Comparison of ENCODE assay signal across 8 cellular contexts in the genomic region with DNA sequence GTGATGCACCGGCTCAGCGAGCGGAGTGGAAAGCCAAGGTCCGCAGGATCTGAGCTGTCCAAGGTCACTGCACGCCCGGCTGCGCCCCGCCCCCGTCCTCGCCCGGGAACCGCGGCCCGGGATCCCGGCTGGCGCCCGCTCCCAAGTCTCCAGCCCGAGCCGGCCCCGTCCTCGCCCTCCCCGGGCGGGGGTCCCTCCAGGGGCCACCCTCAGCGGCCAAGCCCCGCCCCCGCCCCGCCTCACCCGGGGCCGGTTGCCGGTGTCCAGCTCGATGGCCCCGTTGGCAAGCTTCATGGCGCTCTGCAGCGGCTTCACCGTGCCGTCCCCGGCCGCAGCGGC. TPM values are rescaled to one million over a fixed set of nuclear protein-coding genes. Genes with fewer than 3 reads are reported as not detected.
DNase-seq lines count a peak whose midpoint lies in the region; ATAC-seq, FAIRE-seq and TF ChIP-seq lines count a peak whose summit lies in the region.

No MANE protein-coding gene starts in this region.

- peak overlapping the region; percentile 97 for H3K4me2 ChIP-seq in GM12878 (ENCODE audit: control insufficient read depth, insufficient read depth)

- FAIRE-seq in HTR-8/SVneo (lab: Jason Lieb, UNC) (no peak), GM12878 (lab: Jason Lieb, UNC) (no peak)

- peak overlapping the region; percentile 55 for H3K9ac ChIP-seq in GM12878 (ENCODE audit: control insufficient read depth, insufficient read depth, low read length)

- no peaks in the 10 kb centered on the region for H3K27me3 ChIP-seq in GM12878 (replicated peaks in 1 of 2; ENCODE audit: control insufficient read depth in 2 of 2, insufficient read depth in 2 of 2, low read length in 1 of 2)

- no TSS peak for BruUV-seq in GM12878 (replicated peaks; lab: Mats Ljungman, UMichigan)

- H3K27ac Mint-ChIP-seq in stimulated activated naive CD8-positive, alpha-beta T cell treated with anti-CD3 and anti-CD28 coated beads, Interleukin-15, amount 100 ng/mL, for 72 hours = peak overlapping the region in 1 of 2 donors; percentile 67

- no peaks in the 10 kb centered on the region for H4K20me1 ChIP-seq in GM12878 (ENCODE audit: control insufficient read depth, insufficient read depth)

- ATAC-seq in GM19452 (IDR thresholded peaks at IDR 0.05; ENCODE audit: unreplicated experiment) = peak; percentile 19
- peak; percentile 8; the same call in 2 of the 3 replicates for ATAC-seq in GM12878
- ATAC-seq in stimulated activated naive CD8-positive, alpha-beta T cell treated with anti-CD3 and anti-CD28 coated beads, Interleukin-15, amount 100 ng/mL, for 72 hours = no peak

- TF ChIP-seq EP300 in GM12878 (IDR thresholded peaks at IDR 0.05; ENCODE audit: borderline replicate concordance in 1 of 2, control insufficient read depth in 1 of 2, low read depth in 2 of 2, low read length in 2 of 2) = no peak

- TF ChIP-seq CTCF in GM12878 (IDR thresholded peaks at IDR 0.05 in 2 of 3, conservative IDR thresholded peaks at IDR 0.05 in 1 of 3; ENCODE audit: control insufficient read depth in 2 of 3, extremely low read depth in 1 of 3, insufficient read depth in 1 of 3, low read depth in 3 of 3, low read length in 3 of 3) = no peak

- H3K4me3 Mint-ChIP-seq in stimulated activated naive CD8-positive, alpha-beta T cell treated with anti-CD3 and anti-CD28 coated beads, Interleukin-15, amount 100 ng/mL, for 72 hours = peak overlapping the region; percentile 81 to 85

- H2AFZ ChIP-seq in GM12878 (ENCODE audit: control insufficient read depth, low read depth, low read length) = peak overlapping the region; percentile 79

- in situ Hi-C loops in GM12878 (cut with MboI) = no loop called here

- no peaks in the 10 kb centered on the region for H3K27me3 Mint-ChIP-seq in stimulated activated naive CD8-positive, alpha-beta T cell treated with anti-CD3 and anti-CD28 coated beads, Interleukin-15, amount 100 ng/mL, for 72 hours

- H3K9me3 ChIP-seq in GM12878 (replicated peaks; ENCODE audit: control insufficient read depth, insufficient read depth, low read length) = no peaks in the 10 kb centered on the region

- peaks cover 24% of the 10 kb centered on the region for H3K79me2 ChIP-seq in GM12878 (ENCODE audit: control insufficient read depth, insufficient read depth, low read length)

- H3K4me1 Mint-ChIP-seq in stimulated activated naive CD8-positive, alpha-beta T cell treated with anti-CD3 and anti-CD28 coated beads, Interleukin-15, amount 100 ng/mL, for 72 hours = peaks cover 61% of the 10 kb centered on the region

- 2% methylated on average over 26 of the region's 39 CpGs for WGBS in GM12878 (ENCODE audit: insufficient coverage, insufficient replicate concordance, low lambda C conversion rate, missing lambda C conversion rate)

- H3K4me1 ChIP-seq in GM12878 (ENCODE audit: control insufficient read depth, insufficient read depth, low read length) = peaks cover 31% of the 10 kb centered on the region

- H3K27ac ChIP-seq in GM12878 (ENCODE audit: control insufficient read depth, insufficient read depth) = peak overlapping the region; percentile 63; the same call in 1 of the 2 replicates

- intact Hi-C loops in GM12878 (cut with micrococcal nuclease; ENCODE audit: unreplicated experiment) = loop anchor here (2.0 kb wide), 1 partner anchor 44 kb away; no protein-coding TSS in a partner anchor

- H3K36me3 ChIP-seq in GM12878 (ENCODE audit: control insufficient read depth in 2 of 2, insufficient read depth in 2 of 2, low read length in 1 of 2) = peaks cover 7 to 11% of the 10 kb centered on the region in 2 experiments; a peak in 3 of 4 replicates

- peak overlapping the region; percentile 93 for H3K4me3 ChIP-seq in GM12878

- POLR2A ChIA-PET in GM12878 (lab: Charles Lee) = interaction anchor here (1.5 kb wide), 1 partner anchor 34 kb away, joined by 6 read pairs; the partner anchor contains the start of gene CDK10

- no peak for TF ChIP-seq RAD21 in GM12878 (IDR thresholded peaks at IDR 0.05; ENCODE audit: insufficient read depth, low read depth, low read length)

- CTCF ChIA-PET in GM12878 (lab: Yijun Ruan, JAX) = interaction anchor here (0.9 to 1.8 kb wide), 2 partner anchors 14 to 20 kb away, joined by 4 to 12 read pairs; no protein-coding TSS in a partner anchor

- RAD21 ChIA-PET in GM12878 (lab: Charles Lee; ENCODE audit: unreplicated experiment) = interaction anchor here (1.0 kb wide), 1 partner anchor 14 kb away, joined by 6 read pairs; no protein-coding TSS in a partner anchor

- H3K9me3 Mint-ChIP-seq in stimulated activated naive CD8-positive, alpha-beta T cell treated with anti-CD3 and anti-CD28 coated beads, Interleukin-15, amount 100 ng/mL, for 72 hours = no peaks in the 10 kb centered on the region

- SMC1A ChIA-PET in GM12878 (lab: Charles Lee; ENCODE audit: uncharacterized antibody, unreplicated experiment) = interaction anchor here (1.0 kb wide), 1 partner anchor 44 kb away, joined by 3 read pairs; no protein-coding TSS in a partner anchor

- no peak for TF ChIP-seq POLR2A in GM12878 (IDR thresholded peaks at IDR 0.05; ENCODE audit: low read depth, low read length)

- DNase-seq in CD1c-positive myeloid dendritic cell (ENCODE audit: extremely low spot score) (peak; percentile 28), HTR-8/SVneo (ENCODE audit: insufficient read length, low spot score) (peak; percentile 25), GM12878 (ENCODE audit: low read depth, low spot score) (no peak), iris pigment epithelial cell (ENCODE audit: low read depth) (peak; percentile 28), hepatic stellate cell (ENCODE audit: low spot score) (no peak)
- DNase-seq in stimulated activated naive CD8-positive, alpha-beta T cell treated with anti-CD3 and anti-CD28 coated beads, Interleukin-15, amount 100 ng/mL, for 72 hours = no peak
- no peak for DNase-seq in stimulated activated CD4-positive, alpha-beta T cell treated with anti-CD3 and anti-CD28 coated beads, Interleukin-15, amount 100 ng/mL, for 24 hours

RNA-seq across cellular contexts. Expression of gene VPS9D1, which starts 0.2 kb away (rescaled TPM):
- 1.4 and 1.6 TPM in 2 replicates for total RNA-seq in GM12878 (2013; cell fraction: nucleolus; rRNA removed)
- total RNA-seq in GM12878 (2014; rRNA removed) (1.2 and 1.4 TPM in 2 replicates), GM12878 (2014; rRNA removed; fragmentation: Illumina TruSeq; extraction: Trizol) (0.64 and 1.0 TPM in 2 replicates), GM12878 (2021) (2.7 and 3.0 TPM in 2 replicates)
- polyA plus RNA-seq in GM12878 (2011; ENCODE audit: low read depth) = 1.1 TPM
- polyA plus RNA-seq in GM12878 (2011; rRNA removed) (0.35 and 0.65 TPM in 2 replicates), GM12878 (2014; fragmentation: Illumina TruSeq; extraction: Trizol) (0.06 and 1.0 TPM in 2 replicates), GM12878 (2014; fragmentation: Nextera tagmentation; extraction: Ambion mirVana) (1 to 10 TPM in 1 of 2 experiments, under 1 TPM in 1; 0.85 to 1.1 TPM), GM12878 (2014; rRNA removed) (2.8 and 4.2 TPM in 2 replicates), GM12878 (2016; fragmentation: Nextera tagmentation; extraction: Ambion mirVana) (1 to 10 TPM; 1.0 to 1.5 TPM)
- polyA plus RNA-seq in GM12878 (2011; cell fraction: cytosol; rRNA removed) = 0.94 and 1.7 TPM in 2 replicates
- 6.4 and 8.4 TPM in 2 replicates for polyA plus RNA-seq in GM12878 (2011; cell fraction: nucleus; rRNA removed)
- polyA plus RNA-seq in GM12878 (2012) = 3.2 and 3.3 TPM in 2 replicates
- 0.51 and 0.82 TPM in 2 replicates for polyA minus RNA-seq in GM12878 (2011; rRNA and poly(A)+ RNA removed)
- polyA minus RNA-seq in GM12878 (2011; cell fraction: cytosol; rRNA and poly(A)+ RNA removed) = 0.83 and 1.3 TPM in 2 replicates
- 0.48 and 1.4 TPM in 2 replicates for polyA minus RNA-seq in GM12878 (2011; cell fraction: nucleus; rRNA and poly(A)+ RNA removed)

RNA-seq across cellular contexts. Expression of gene ZNF276, which starts 0.8 kb away (rescaled TPM):
- total RNA-seq in GM12878 (2013; cell fraction: nucleolus; rRNA removed) = 46.3 and 58.8 TPM in 2 replicates
- 14.2 and 15.5 TPM in 2 replicates for total RNA-seq in GM12878 (2014; rRNA removed)
- 6.8 and 11.6 TPM in 2 replicates for total RNA-seq in GM12878 (2014; rRNA removed; fragmentation: Illumina TruSeq; extraction: Trizol)
- 18.5 and 22.3 TPM in 2 replicates for total RNA-seq in GM12878 (2021)
- polyA plus RNA-seq in GM12878 (2011; ENCODE audit: low read depth) = 6.4 TPM
- polyA plus RNA-seq in GM12878 (2011; rRNA removed) = 6.0 and 9.4 TPM in 2 replicates
- polyA plus RNA-seq in GM12878 (2011; cell fraction: cytosol; rRNA removed) = 10.4 and 17.5 TPM in 2 replicates
- 113 and 164 TPM in 2 replicates for polyA plus RNA-seq in GM12878 (2011; cell fraction: nucleus; rRNA removed)
- 17.1 and 19.2 TPM in 2 replicates for polyA plus RNA-seq in GM12878 (2012)
- 5.9 and 10.3 TPM in 2 replicates for polyA plus RNA-seq in GM12878 (2014; fragmentation: Illumina TruSeq; extraction: Trizol)
- under 1 TPM; 0.27 to 0.93 TPM for polyA plus RNA-seq in GM12878 (2014; fragmentation: Nextera tagmentation; extraction: Ambion mirVana)
- 22.7 and 27.1 TPM in 2 replicates for polyA plus RNA-seq in GM12878 (2014; rRNA removed)
- 1 to 10 TPM; 8.0 TPM for polyA plus RNA-seq in GM12878 (2016; fragmentation: Nextera tagmentation; extraction: Ambion mirVana)
- 6.9 and 11.5 TPM in 2 replicates for polyA minus RNA-seq in GM12878 (2011; rRNA and poly(A)+ RNA removed)
- polyA minus RNA-seq in GM12878 (2011; cell fraction: cytosol; rRNA and poly(A)+ RNA removed) = 3.3 and 5.6 TPM in 2 replicates
- polyA minus RNA-seq in GM12878 (2011; cell fraction: nucleus; rRNA and poly(A)+ RNA removed) = 10.9 and 17.5 TPM in 2 replicates

RNA-seq across cellular contexts. Expression of gene SPATA2L, which starts 19.0 kb away (rescaled TPM):
- total RNA-seq in GM12878 (2013; cell fraction: nucleolus; rRNA removed) = 13.1 and 19.3 TPM in 2 replicates
- total RNA-seq in GM12878 (2014; rRNA removed) (4.9 and 6.9 TPM in 2 replicates), GM12878 (2014; rRNA removed; fragmentation: Illumina TruSeq; extraction: Trizol) (0.78 and 1.0 TPM in 2 replicates), GM12878 (2021) (6.9 and 7.8 TPM in 2 replicates)
- 0.71 TPM for polyA plus RNA-seq in GM12878 (2011; ENCODE audit: low read depth)
- polyA plus RNA-seq in GM12878 (2011; rRNA removed) (1.2 and 2.3 TPM in 2 replicates), GM12878 (2014; fragmentation: Illumina TruSeq; extraction: Trizol) (0.24 TPM in 1 of 2 replicates, not detected in the other), GM12878 (2014; fragmentation: Nextera tagmentation; extraction: Ambion mirVana) (under 1 TPM in 1 of 2 experiments, not detected in 1; 0.20 TPM), GM12878 (2014; rRNA removed) (4.7 and 6.0 TPM in 2 replicates), GM12878 (2016; fragmentation: Nextera tagmentation; extraction: Ambion mirVana) (1 to 10 TPM; 3.9 to 5.9 TPM)
- 4.6 and 6.8 TPM in 2 replicates for polyA plus RNA-seq in GM12878 (2011; cell fraction: cytosol; rRNA removed)
- 12.6 and 15.8 TPM in 2 replicates for polyA plus RNA-seq in GM12878 (2011; cell fraction: nucleus; rRNA removed)
- polyA plus RNA-seq in GM12878 (2012) = 5.0 and 6.2 TPM in 2 replicates
- 0.73 and 3.6 TPM in 2 replicates for polyA minus RNA-seq in GM12878 (2011; rRNA and poly(A)+ RNA removed)
- 3.3 and 3.7 TPM in 2 replicates for polyA minus RNA-seq in GM12878 (2011; cell fraction: cytosol; rRNA and poly(A)+ RNA removed)
- 4.5 and 8.3 TPM in 2 replicates for polyA minus RNA-seq in GM12878 (2011; cell fraction: nucleus; rRNA and poly(A)+ RNA removed)

RNA-seq across cellular contexts. Expression of gene CDK10, which starts 34.0 kb away (rescaled TPM):
- 80.3 and 89.1 TPM in 2 replicates for total RNA-seq in GM12878 (2013; cell fraction: nucleolus; rRNA removed)
- total RNA-seq in GM12878 (2014; rRNA removed) (31.8 and 41.9 TPM in 2 replicates), GM12878 (2014; rRNA removed; fragmentation: Illumina TruSeq; extraction: Trizol) (20.8 and 23.5 TPM in 2 replicates), GM12878 (2021) (45.3 and 58.7 TPM in 2 replicates)
- polyA plus RNA-seq in GM12878 (2011; ENCODE audit: low read depth) = 15.0 TPM
- polyA plus RNA-seq in GM12878 (2011; rRNA removed) (22.1 and 30.1 TPM in 2 replicates), GM12878 (2014; fragmentation: Illumina TruSeq; extraction: Trizol) (12.1 and 26.5 TPM in 2 replicates), GM12878 (2014; fragmentation: Nextera tagmentation; extraction: Ambion mirVana) (1 to 10 TPM; 1.5 to 2.5 TPM), GM12878 (2014; rRNA removed) (56.8 and 58.6 TPM in 2 replicates), GM12878 (2016; fragmentation: Nextera tagmentation; extraction: Ambion mirVana) (10 to 100 TPM; 54.1 to 55.6 TPM)
- polyA plus RNA-seq in GM12878 (2011; cell fraction: cytosol; rRNA removed) = 29.8 and 38.2 TPM in 2 replicates
- polyA plus RNA-seq in GM12878 (2011; cell fraction: nucleus; rRNA removed) = 306 and 334 TPM in 2 replicates
- 38.8 and 67.0 TPM in 2 replicates for polyA plus RNA-seq in GM12878 (2012)
- polyA minus RNA-seq in GM12878 (2011; rRNA and poly(A)+ RNA removed) = 15.4 and 20.6 TPM in 2 replicates
- 6.1 and 9.0 TPM in 2 replicates for polyA minus RNA-seq in GM12878 (2011; cell fraction: cytosol; rRNA and poly(A)+ RNA removed)
- 22.2 and 33.6 TPM in 2 replicates for polyA minus RNA-seq in GM12878 (2011; cell fraction: nucleus; rRNA and poly(A)+ RNA removed)

Comparison
In these comparisons a context has a peak if more than half of its experiments do, and no peak if none do; other contexts are left out.
1. DNase-seq: peak in CD1c-positive myeloid dendritic cell (single experiment), HTR-8/SVneo (single experiment) and iris pigment epithelial cell (single experiment); none in GM12878 (single experiment), stimulated activated naive CD8-positive, alpha-beta T cell treated with anti-CD3 and anti-CD28 coated beads, Interleukin-15, amount 100 ng/mL, for 72 hours (0 of 2), stimulated activated CD4-positive, alpha-beta T cell treated with anti-CD3 and anti-CD28 coated beads, Interleukin-15, amount 100 ng/mL, for 24 hours (single experiment) and hepatic stellate cell (single experiment).